ENCODE assay signal across 8 cellular contexts in genomic region chr5:172983542-172984243, GRCh38. TPM values are rescaled to one million over a fixed set of nuclear protein-coding genes. Genes with fewer than 3 reads are reported as not detected.
DNase-seq lines count a peak whose midpoint lies in the region; ATAC-seq and TF ChIP-seq lines count a peak whose summit lies in the region.

Gene ATP6V0E1, plus strand, starts transcription at chr5:172983771. Its CDS starts 90 bp downstream, at chr5:172983861.

- WGBS in lung, 2 donors: 0 to 1% methylated on average over 44 to 49 of the region's 49 CpGs

- H3K27ac ChIP-seq in lung (ENCODE audit: low read depth in 1 of 2, low read length in 1 of 2): peak within 1 kb of the TSS; percentile 94 to 97

- H3K9me3 ChIP-seq in lung (ENCODE audit: control insufficient read depth in 2 of 2, insufficient read depth in 1 of 2, low read length in 1 of 2): no peaks in the 10 kb centered on the region

- ATAC-seq in GM19467 (IDR thresholded peaks at IDR 0.05; ENCODE audit: unreplicated experiment) (peak; percentile 78), lung (ENCODE audit: insufficient read depth, low FRiP score) (peak; percentile 95)

- DNase-seq in CMK (ENCODE audit: low read depth) (peak; percentile 78), HS-27A (ENCODE audit: low read depth) (peak; percentile 55), lung (ENCODE audit: low spot score) (peak; percentile 96)
- DNase-seq in NK-92 treated with Interleukin-12 subunit alpha and Interleukin-12 subunit beta, amount 100 ng/mL, for 24 hours (lab: John Stamatoyannopoulos, UW): peak; percentile 85
- DNase-seq in activated CD8-positive, alpha-beta memory T cell treated with anti-CD3 and anti-CD28 coated beads for 24 hours: peak; percentile 99
- DNase-seq in effector CD4-positive, alpha-beta T cell: peak; percentile 91
- peak; percentile 86 to 94 (median 91) for DNase-seq in stimulated activated CD4-positive, alpha-beta T cell treated with anti-CD3 and anti-CD28 coated beads, TNF-alpha, amount 100 ng/mL, for 4 hours (ENCODE audit: low read depth in 3 of 3)

- no peak for TF ChIP-seq CTCF in lung (IDR thresholded peaks at IDR 0.05; ENCODE audit: control extremely low read depth, extremely low read depth)

- H3K36me3 ChIP-seq in lung (ENCODE audit: control insufficient read depth in 2 of 2, insufficient read depth in 2 of 2, low read length in 2 of 2): peaks cover 0 to 5% of the 10 kb centered on the region in 2 donors

- H3K4me1 ChIP-seq in lung (ENCODE audit: control insufficient read depth in 2 of 2, insufficient read depth in 2 of 2, low read length in 2 of 2): peaks cover 4 to 9% of the 10 kb centered on the region in 2 donors

- peak within 1 kb of the TSS; percentile 68 for H3K4me3 ChIP-seq in lung

- no peaks in the 10 kb centered on the region for H3K27me3 ChIP-seq in lung (ENCODE audit: control insufficient read depth, insufficient read depth)

RNA-seq across cellular contexts. Expression of gene ATP6V0E1, which starts in this region (rescaled TPM):
- total RNA-seq in lung: 100 to 1,000 TPM; 113 to 262 TPM
- polyA plus RNA-seq in lung: 100 to 1,000 TPM; 444 to 502 TPM

Comparison
In these comparisons a context has a peak if more than half of its experiments do, and no peak if none do; other contexts are left out.
1. Peak in every context shown above with its lines: DNase-seq, ATAC-seq, H3K4me3 ChIP-seq and H3K27ac ChIP-seq.